ENCODE assay signal across 8 cellular contexts in the genomic region with DNA sequence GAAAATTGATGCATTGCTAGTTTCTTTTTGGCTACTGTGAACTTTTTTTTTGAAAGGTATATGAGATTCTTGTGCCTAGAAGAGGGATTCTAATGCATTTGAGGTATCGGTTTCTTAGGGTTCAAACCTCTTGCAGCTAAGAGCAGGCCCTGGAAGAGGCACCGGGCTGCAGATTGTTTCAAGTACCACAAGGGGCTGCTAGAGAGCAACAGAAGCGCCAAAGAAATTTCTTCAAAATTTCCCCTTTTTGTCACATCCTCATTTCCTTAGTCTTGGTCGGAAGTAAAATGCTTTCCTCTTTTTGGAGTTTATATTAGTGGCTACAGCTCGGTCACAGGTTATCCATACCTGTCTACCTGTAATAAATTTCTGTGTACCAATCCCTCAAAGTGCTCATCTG.
A peak's percentile ranks its signal among the peaks of the same experiment; 100 is the strongest.
DNase-seq lines count a peak whose midpoint lies in the region; ATAC-seq and TF ChIP-seq lines count a peak whose summit lies in the region.

No MANE protein-coding gene starts in this region.

- H3K9ac ChIP-seq in neural cell (ENCODE audit: low read length) = no peak overlapping the region

- H3K9me2 ChIP-seq in OCI-LY7 (ENCODE audit: insufficient read depth, low read length) (no peaks in the 10 kb centered on the region), neural cell (ENCODE audit: insufficient read depth, low read length) (no peaks in the 10 kb centered on the region)

- H3K36me3 ChIP-seq in OCI-LY7 (ENCODE audit: insufficient read depth, low read length) = no peaks in the 10 kb centered on the region
- no peaks in the 10 kb centered on the region for H3K36me3 ChIP-seq in neural cell (ENCODE audit: insufficient read depth, low read length)

- ATAC-seq in GM19023 (IDR thresholded peaks at IDR 0.05; ENCODE audit: unreplicated experiment) = no peak

- peaks cover 10% of the 10 kb centered on the region for H3K4me1 ChIP-seq in OCI-LY7 (ENCODE audit: insufficient read depth, low read length, poor library complexity, severe bottlenecking)

- H3F3A ChIP-seq in neural cell (ENCODE audit: insufficient read depth, low read length, poor library complexity, severe bottlenecking) = no peaks in the 10 kb centered on the region

- BruUV-seq in OCI-LY7 (replicated peaks; lab: Mats Ljungman, UMichigan) = no TSS peak

- DNase-seq in DMS 273 (lab: John Stamatoyannopoulos, UW; ENCODE audit: unreplicated experiment) = peak; percentile 26
- no peak for DNase-seq in DMS 273 treated with DMSO at 0.1 percent for 48 hours (lab: John Stamatoyannopoulos, UW)
- DNase-seq in H4 (ENCODE audit: low spot score) = peak; percentile 35
- peak; percentile 56 for DNase-seq in OCI-LY7 (ENCODE audit: low spot score)
- peak; percentile 72 for DNase-seq in dermis blood vessel endothelial cell
- DNase-seq in superior temporal gyrus (ENCODE audit: extremely low spot score) = no peak

- intact Hi-C loops in OCI-LY7 (cut with micrococcal nuclease; ENCODE audit: unreplicated experiment) = no loop called here

- H2AFZ ChIP-seq in OCI-LY7 (ENCODE audit: low read length) (no peak overlapping the region), neural cell (ENCODE audit: low read depth, low read length) (no peak overlapping the region)

- H3K4me2 ChIP-seq in OCI-LY7 (ENCODE audit: low read length) (no peak overlapping the region), neural cell (ENCODE audit: low read length) (no peak overlapping the region)

- TF ChIP-seq RAD21 in neural cell (conservative IDR thresholded peaks at IDR 0.05) = peak; percentile 60

- no peaks in the 10 kb centered on the region for H4K20me1 ChIP-seq in OCI-LY7 (ENCODE audit: insufficient read depth, low read length)
- H4K20me1 ChIP-seq in neural cell (ENCODE audit: insufficient read depth) = no peaks in the 10 kb centered on the region

- TF ChIP-seq EP300 in neural cell (conservative IDR thresholded peaks at IDR 0.05; ENCODE audit: poor library complexity, severe bottlenecking) = no peak

- peak; percentile 90 for TF ChIP-seq CTCF in OCI-LY7 (conservative IDR thresholded peaks at IDR 0.05; ENCODE audit: low read length)
- TF ChIP-seq CTCF in neural cell (IDR thresholded peaks at IDR 0.05; ENCODE audit: poor library complexity, severe bottlenecking) = peak; percentile 63

- H3K79me2 ChIP-seq in OCI-LY7 (ENCODE audit: insufficient read depth, low read depth, low read length) (no peaks in the 10 kb centered on the region), neural cell (replicated peaks; ENCODE audit: insufficient read depth, low read length) (no peaks in the 10 kb centered on the region)

- POLR2A ChIA-PET in OCI-LY7 (lab: Charles Lee) = interaction anchor here (1.6 kb wide), 1 partner anchor 12 kb away, joined by 3 read pairs; no protein-coding TSS in a partner anchor

- H3K27me3 ChIP-seq in neural cell (ENCODE audit: insufficient read depth, low read depth, low read length) = no peaks in the 10 kb centered on the region

- CTCF ChIA-PET in OCI-LY7 (lab: Charles Lee; ENCODE audit: unreplicated experiment) = no interaction called here

- H3K9me3 ChIP-seq in OCI-LY7 (ENCODE audit: low read length) (no peaks in the 10 kb centered on the region), neural cell (ENCODE audit: low read length) (no peaks in the 10 kb centered on the region)

- H3K4me3 ChIP-seq in OCI-LY7 (ENCODE audit: low read depth, low read length, poor library complexity, severe bottlenecking) (no peak overlapping the region), neural cell (ENCODE audit: low read length) (no peak overlapping the region)

- H3K27ac ChIP-seq in OCI-LY7 (ENCODE audit: low read depth, low read length, poor library complexity, severe bottlenecking) (no peak overlapping the region), neural cell (ENCODE audit: low read length) (no peak overlapping the region)

TF ChIP-seq in neural cell, 6 proteins besides CTCF, POLR2A, EP300 and RAD21:
- TF ChIP-seq SMC3 (conservative IDR thresholded peaks at IDR 0.05; ENCODE audit: poor library complexity) (peak; percentile 57), POLR2AphosphoS5 (IDR thresholded peaks at IDR 0.05) (no peak)
TF ChIP-seq in neural cell: peak in this region for 1.

Comparison
In these comparisons a context has a peak if more than half of its experiments do, and no peak if none do; other contexts are left out.
1. DNase-seq: peak in DMS 273 (single experiment), H4 (single experiment), OCI-LY7 (single experiment) and dermis blood vessel endothelial cell (single experiment); none in DMS 273 treated with DMSO at 0.1 percent for 48 hours (single experiment) and superior temporal gyrus (single experiment).